ENCODE assay signal across 10 cellular contexts in genomic region chr6:111715321-111715720, GRCh38.
DNase-seq lines count a peak whose midpoint lies in the region; ATAC-seq and TF ChIP-seq lines count a peak whose summit lies in the region.
"Had no signal": no experiment of that assay in that cellular context is flagged by ENCODE, and none has a peak within 500 bp of the region (broad histone marks: within the 10 kb centered on the region; RNA-seq: fewer than 3 reads in every experiment).

No MANE protein-coding gene starts in this region.

- H3K27me3 Mint-ChIP-seq in activated naive CD4-positive, alpha-beta T cell treated with anti-CD3 and anti-CD28 coated beads for 36 hours (ENCODE audit: low read depth): no peaks in the 10 kb centered on the region
- no peaks in the 10 kb centered on the region for H3K27me3 Mint-ChIP-seq in nephron (ENCODE audit: low read depth)
- peaks cover 11% of the 10 kb centered on the region for H3K27me3 Mint-ChIP-seq in neural progenitor cell (ENCODE audit: insufficient read depth, low read depth)

- peak; percentile 83 for DNase-seq in G401 (ENCODE audit: low spot score)
- peak; percentile 2 for DNase-seq in NCI-H446 treated with DMSO at 0.1 percent for 48 hours (lab: John Stamatoyannopoulos, UW)
- DNase-seq in activated naive CD4-positive, alpha-beta T cell treated with anti-CD3 and anti-CD28 coated beads for 36 hours: peak; percentile 77
- DNase-seq in neural progenitor cell (ENCODE audit: low spot score): no peak
- DNase-seq in GF-D8 (lab: John Stamatoyannopoulos, UW): no peak
- DNase-seq: trophoblast cell had no signal

- CTCF ChIA-PET in activated naive CD4-positive, alpha-beta T cell treated with anti-CD3 and anti-CD28 coated beads for 36 hours (lab: Charles Lee): interaction anchor here (0.8 kb wide), 1 partner anchor 33 kb away, joined by 3 read pairs; no protein-coding TSS in a partner anchor

- H3K9me3 ChIP-seq in neural progenitor cell (ENCODE audit: low read depth): no peaks in the 10 kb centered on the region

- H2AFZ ChIP-seq in neural progenitor cell (replicated peaks): no peak overlapping the region

- H3K9me3 Mint-ChIP-seq in activated naive CD4-positive, alpha-beta T cell treated with anti-CD3 and anti-CD28 coated beads for 36 hours: no peaks in the 10 kb centered on the region
- no peaks in the 10 kb centered on the region for H3K9me3 Mint-ChIP-seq in nephron
- no peaks in the 10 kb centered on the region for H3K9me3 Mint-ChIP-seq in neural progenitor cell

- no peak overlapping the region for H3K9ac ChIP-seq in neural progenitor cell
- H3K9ac ChIP-seq: KMS-11 had no signal

- H3K27ac Mint-ChIP-seq in activated naive CD4-positive, alpha-beta T cell treated with anti-CD3 and anti-CD28 coated beads for 36 hours: peak overlapping the region; percentile 85
- H3K27ac Mint-ChIP-seq in nephron (peak overlapping the region; percentile 9 to 73 (median 15)), neural progenitor cell (no peak overlapping the region)

- H3K36me3 Mint-ChIP-seq in activated naive CD4-positive, alpha-beta T cell treated with anti-CD3 and anti-CD28 coated beads for 36 hours (ENCODE audit: low read depth): peaks cover 56% of the 10 kb centered on the region
- peaks cover 42% of the 10 kb centered on the region for H3K36me3 Mint-ChIP-seq in nephron (ENCODE audit: low read depth)
- H3K36me3 Mint-ChIP-seq in neural progenitor cell: peaks cover 43% of the 10 kb centered on the region

- intact Hi-C loops in activated naive CD4-positive, alpha-beta T cell treated with anti-CD3 and anti-CD28 coated beads for 36 hours (cut with micrococcal nuclease): loop anchor here (1.0 kb wide), 1 partner anchor 158 kb away; the partner anchor contains the start of gene FYN

- in situ Hi-C loops in G401 (cut with HindIII; ENCODE audit: low sequenced_read_pairs): no loop called here

- no peaks in the 10 kb centered on the region for H3K36me3 ChIP-seq in neural progenitor cell

- TF ChIP-seq CTCF in nephron (IDR thresholded peaks at IDR 0.05; ENCODE audit: unreplicated experiment in 3 of 3) (no peak), neural progenitor cell (IDR thresholded peaks at IDR 0.05) (no peak)

- H3F3A ChIP-seq in neural progenitor cell (ENCODE audit: low read depth): peaks cover 8% of the 10 kb centered on the region

- no peak overlapping the region for H3K27ac ChIP-seq in neural progenitor cell
- H3K27ac ChIP-seq: KMS-11 had no signal

- no peak overlapping the region for H3K4me3 Mint-ChIP-seq in activated naive CD4-positive, alpha-beta T cell treated with anti-CD3 and anti-CD28 coated beads for 36 hours
- H3K4me3 Mint-ChIP-seq in nephron (no peak overlapping the region), neural progenitor cell (no peak overlapping the region)

- peaks cover 2% of the 10 kb centered on the region for H3K79me2 ChIP-seq in neural progenitor cell (ENCODE audit: low read depth)

- peaks cover 22% of the 10 kb centered on the region for H3K4me1 ChIP-seq in neural progenitor cell

- no peak overlapping the region for H3K4me3 ChIP-seq in neural progenitor cell

- H3K4me2 ChIP-seq in neural progenitor cell: no peak overlapping the region
- H3K4me2 ChIP-seq: KMS-11 had no signal

- H3K4me1 Mint-ChIP-seq in activated naive CD4-positive, alpha-beta T cell treated with anti-CD3 and anti-CD28 coated beads for 36 hours (ENCODE audit: low read depth): peaks cover 83% of the 10 kb centered on the region
- H3K4me1 Mint-ChIP-seq in nephron (peaks cover 64% of the 10 kb centered on the region), neural progenitor cell (peaks cover 35% of the 10 kb centered on the region)

- H3K27me3 ChIP-seq in neural progenitor cell: no peaks in the 10 kb centered on the region

- no peaks in the 10 kb centered on the region for H4K20me1 ChIP-seq in neural progenitor cell (ENCODE audit: low read depth)

- no peak for ATAC-seq in GM18868 (IDR thresholded peaks at IDR 0.05; ENCODE audit: unreplicated experiment)
- ATAC-seq in HG02973 (IDR thresholded peaks at IDR 0.05; ENCODE audit: unreplicated experiment): no peak

Comparison
In these comparisons a context has a peak if more than half of its experiments do, and no peak if none do; other contexts are left out.
1. DNase-seq: peak in G401 (single experiment), NCI-H446 treated with DMSO at 0.1 percent for 48 hours (single experiment) and activated naive CD4-positive, alpha-beta T cell treated with anti-CD3 and anti-CD28 coated beads for 36 hours (single experiment); none in neural progenitor cell (single experiment) and GF-D8 (single experiment).